Comparison of ENCODE assay signal across 8 cellular contexts in the genomic region with DNA sequence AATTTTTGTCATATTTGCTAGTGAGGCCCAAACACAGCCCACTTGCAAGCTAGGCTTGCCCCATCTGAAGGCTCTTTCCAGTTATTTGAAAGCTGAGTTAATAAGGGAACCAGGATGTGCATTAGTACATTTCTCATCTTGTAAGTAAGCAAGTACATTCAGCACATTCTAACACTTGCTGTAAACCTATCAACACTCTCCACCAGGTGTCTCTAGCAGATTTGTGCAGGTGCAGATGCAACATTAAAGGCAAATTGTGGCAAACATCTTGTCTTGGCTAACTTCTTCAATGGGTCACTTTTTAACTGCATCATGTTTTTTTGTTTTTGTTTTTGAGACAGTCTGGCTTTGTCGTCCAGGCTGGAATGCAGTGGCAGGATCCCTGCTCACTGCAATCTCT. TPM values are rescaled to one million over a fixed set of nuclear protein-coding genes. Genes with fewer than 3 reads are reported as not detected.
A peak's percentile ranks its signal among the peaks of the same experiment; 100 is the strongest.
DNase-seq lines count a peak whose midpoint lies in the region; ATAC-seq, FAIRE-seq and TF ChIP-seq lines count a peak whose summit lies in the region.

No MANE protein-coding gene starts in this region.

- peak; percentile 74 for TF ChIP-seq CTCF in bronchial epithelial cell (IDR thresholded peaks at IDR 0.05; ENCODE audit: insufficient read depth, low read length, severe bottlenecking)

- DNase-seq in NCI-H510A treated with DMSO at 0.1 percent for 48 hours (lab: John Stamatoyannopoulos, UW) (peak; percentile 64), NCI-H510A (lab: John Stamatoyannopoulos, UW) (no peak), NOMO-1 (lab: John Stamatoyannopoulos, UW; ENCODE audit: unreplicated experiment in 2 of 2) (peak; percentile 15 to 40), bronchial epithelial cell (ENCODE audit: low read depth) (peak; percentile 79), mesenchymal stem cell (peak; percentile 23), middle frontal gyrus (ENCODE audit: extremely low spot score, low spot score) (no peak)

- H4K91ac ChIP-seq in mesenchymal stem cell (ENCODE audit: low read length): no peak overlapping the region

- no peak overlapping the region for H3K18ac ChIP-seq in mesenchymal stem cell (ENCODE audit: low read depth in 1 of 2, low read length in 2 of 2)

- no peak overlapping the region for H2BK120ac ChIP-seq in mesenchymal stem cell (ENCODE audit: low read depth, low read length)

- 64% methylated on average over 1 of the region's 1 CpG for WGBS in mesenchymal stem cell

- no peaks in the 10 kb centered on the region for H3K9me3 ChIP-seq in mesenchymal stem cell (ENCODE audit: control insufficient read depth, low read length)

- no peak overlapping the region for H2AFZ ChIP-seq in mesenchymal stem cell (ENCODE audit: low read depth, low read length)

- H3K27me3 ChIP-seq in bronchial epithelial cell (ENCODE audit: control insufficient read depth, insufficient read depth, low read length) (no peaks in the 10 kb centered on the region), mesenchymal stem cell (ENCODE audit: control insufficient read depth in 1 of 2, insufficient read depth in 1 of 2, low read length in 2 of 2) (no peaks in the 10 kb centered on the region)

- no peak overlapping the region for H2AK5ac ChIP-seq in mesenchymal stem cell (ENCODE audit: low read length, severe bottlenecking)

- no peak overlapping the region for H3K14ac ChIP-seq in mesenchymal stem cell (ENCODE audit: low read length in 2 of 2)

- H2BK12ac ChIP-seq in mesenchymal stem cell (ENCODE audit: low read length in 2 of 2): no peak overlapping the region

- H2BK5ac ChIP-seq in mesenchymal stem cell (ENCODE audit: low read depth, low read length, poor library complexity, severe bottlenecking): no peak overlapping the region

- H4K8ac ChIP-seq in mesenchymal stem cell (ENCODE audit: low read length): no peak overlapping the region

- no peak overlapping the region for H3K23ac ChIP-seq in mesenchymal stem cell (ENCODE audit: low read length in 2 of 2)

- peak; percentile 96 for ATAC-seq in GM19351 (IDR thresholded peaks at IDR 0.05; ENCODE audit: unreplicated experiment)
- ATAC-seq in HG03460 (IDR thresholded peaks at IDR 0.05; ENCODE audit: unreplicated experiment): peak; percentile 90

- H3K27ac ChIP-seq in mesenchymal stem cell (ENCODE audit: low read length, poor library complexity, severe bottlenecking): no peak overlapping the region

- no peak overlapping the region for H3K4ac ChIP-seq in mesenchymal stem cell (ENCODE audit: low read depth in 1 of 2, low read length in 2 of 2)

- no peak overlapping the region for H2BK15ac ChIP-seq in mesenchymal stem cell (ENCODE audit: low read depth, poor library complexity, severe bottlenecking)

- H3K4me3 ChIP-seq in bronchial epithelial cell (ENCODE audit: low read depth, low read length): no peak overlapping the region
- no peak overlapping the region for H3K4me3 ChIP-seq in mesenchymal stem cell (ENCODE audit: insufficient read depth in 1 of 2, low read depth in 1 of 2, low read length in 2 of 2)

- H3K4me1 ChIP-seq in mesenchymal stem cell (ENCODE audit: control insufficient read depth, insufficient read depth, low read depth, low read length): no peaks in the 10 kb centered on the region

- H3K36me3 ChIP-seq in bronchial epithelial cell (ENCODE audit: control insufficient read depth, insufficient read depth, low read length) (no peaks in the 10 kb centered on the region), mesenchymal stem cell (ENCODE audit: control insufficient read depth in 1 of 2, insufficient read depth in 2 of 2, low read depth in 1 of 2, low read length in 2 of 2) (no peaks in the 10 kb centered on the region)

- H3K9ac ChIP-seq in mesenchymal stem cell (ENCODE audit: low read length): no peak overlapping the region

- no peaks in the 10 kb centered on the region for H3K79me1 ChIP-seq in mesenchymal stem cell (replicated peaks; ENCODE audit: low read length, poor library complexity, severe bottlenecking)

- H3K4me2 ChIP-seq in mesenchymal stem cell (ENCODE audit: low read length, poor library complexity, severe bottlenecking): no peak overlapping the region

- no peak for FAIRE-seq in bronchial epithelial cell (lab: Jason Lieb, UNC)

RNA-seq across cellular contexts. Expression of a gene that starts 25.3 kb away (rescaled TPM):
- total RNA-seq in bronchial epithelial cell: 37.4 and 43.0 TPM in 2 replicates
- polyA plus RNA-seq in mesenchymal stem cell (2013, experiment 1 of 2): 2.1 TPM
- 2.3 TPM for polyA plus RNA-seq in mesenchymal stem cell (2013, experiment 2 of 2)

RNA-seq across cellular contexts. Expression of a gene that starts 39.5 kb away (rescaled TPM):
- total RNA-seq in bronchial epithelial cell: 7.9 and 11.3 TPM in 2 replicates
- 19.5 TPM for polyA plus RNA-seq in mesenchymal stem cell (2013, experiment 1 of 2)
- 17.6 TPM for polyA plus RNA-seq in mesenchymal stem cell (2013, experiment 2 of 2)

Comparison
In these comparisons a context has a peak if more than half of its experiments do, and no peak if none do; other contexts are left out.
1. DNase-seq: peak in NCI-H510A treated with DMSO at 0.1 percent for 48 hours (single experiment), NOMO-1 (2 of 2), bronchial epithelial cell (single experiment) and mesenchymal stem cell (single experiment); none in NCI-H510A (single experiment) and middle frontal gyrus (single experiment).